15 cellular contexts compared by ENCODE assay signal in genomic region chr11:17257200-17257599, GRCh38. TPM values are rescaled to one million over a fixed set of nuclear protein-coding genes. Genes with fewer than 3 reads are reported as not detected.
DNase-seq lines count a peak whose midpoint lies in the region; ATAC-seq, FAIRE-seq and TF ChIP-seq lines count a peak whose summit lies in the region.
"Had no signal": no experiment of that assay in that cellular context is flagged by ENCODE, and none has a peak within 500 bp of the region (broad histone marks: within the 10 kb centered on the region; RNA-seq: fewer than 3 reads in every experiment).

No MANE protein-coding gene starts in this region.

- H3K27me3 Mint-ChIP-seq in CD4-positive, alpha-beta T cell = no peaks in the 10 kb centered on the region
- peaks cover 9% of the 10 kb centered on the region for H3K27me3 Mint-ChIP-seq in activated CD4-positive, alpha-beta T cell treated with anti-CD3 and anti-CD28 coated beads, Interleukin-2, amount 10 ng/mL, durations not matched to agents 7 days and 5 days

- peak overlapping the region; percentile 79 for H3K18ac ChIP-seq in IMR-90 (ENCODE audit: low read depth, low read length)

- H3K27me3 ChIP-seq in CD4-positive, alpha-beta T cell (ENCODE audit: control insufficient read depth, insufficient read depth, low read length) = no peaks in the 10 kb centered on the region
- no peaks in the 10 kb centered on the region for H3K27me3 ChIP-seq in IMR-90 (ENCODE audit: control insufficient read depth, insufficient read depth, low read length)
- no peaks in the 10 kb centered on the region for H3K27me3 ChIP-seq in K562 (ENCODE audit: control insufficient read depth in 2 of 2, insufficient read depth in 2 of 2, low read length in 2 of 2)
- no peaks in the 10 kb centered on the region for H3K27me3 ChIP-seq in keratinocyte (ENCODE audit: control insufficient read depth, extremely low read depth, insufficient read depth, low read length)

- H3K4ac ChIP-seq in IMR-90 (ENCODE audit: low read depth, low read length) = peak overlapping the region; percentile 85

- H3K9me1 ChIP-seq in IMR-90 (ENCODE audit: insufficient read depth, low read length) = 0 out of 2 replicates have a peak, but pooled peaks cover 2% of the 10 kb centered on the region
- H3K9me1 ChIP-seq in K562 (ENCODE audit: control insufficient read depth, insufficient read depth, low read length) = no peaks in the 10 kb centered on the region
- H3K9me1 ChIP-seq in keratinocyte (ENCODE audit: control insufficient read depth, extremely low read depth, insufficient read depth, low read length) = no peaks in the 10 kb centered on the region

- H3K27ac Mint-ChIP-seq in CD4-positive, alpha-beta T cell = no peak overlapping the region
- H3K27ac Mint-ChIP-seq in activated CD4-positive, alpha-beta T cell treated with anti-CD3 and anti-CD28 coated beads, Interleukin-2, amount 10 ng/mL, durations not matched to agents 7 days and 5 days = no peak overlapping the region

- H2BK20ac ChIP-seq in IMR-90 (ENCODE audit: low read depth, low read length) = peak overlapping the region; percentile 41

- H3K4me2 ChIP-seq in IMR-90 (ENCODE audit: low read depth, low read length) (peak overlapping the region; percentile 39), K562 (ENCODE audit: insufficient read depth, low read length) (no peak overlapping the region), keratinocyte (ENCODE audit: control insufficient read depth, extremely low read depth, insufficient read depth, low read depth, low read length) (peak overlapping the region; percentile 27)

- POLR2A ChIA-PET in CD4-positive, alpha-beta T cell (lab: Charles Lee) = interaction anchor here (2.4 kb wide), 1 partner anchor 20 kb away, joined by 10 read pairs; the partner anchor contains the start of gene NUCB2
- POLR2A ChIA-PET in IMR-90 (lab: Charles Lee; ENCODE audit: unreplicated experiment) (interaction anchor here (0.6 kb wide), 1 partner anchor 10 kb away, joined by 3 read pairs; no protein-coding TSS in a partner anchor), K562 (lab: Yijun Ruan, JAX) (interaction anchor here (1.1 to 1.9 kb wide), 2 partner anchors 15 to 16 kb away, joined by 3 to 6 read pairs; no protein-coding TSS in a partner anchor)
- POLR2A ChIA-PET in activated CD4-positive, alpha-beta T cell treated with anti-CD3 and anti-CD28 coated beads, Interleukin-2, amount 10 ng/mL, durations not matched to agents 7 days and 5 days (lab: Charles Lee) = no interaction called here

- H2AK9ac ChIP-seq in IMR-90 (replicated peaks; ENCODE audit: low read depth, low read length, poor library complexity) = no peak overlapping the region

- BruUV-seq in IMR-90 (replicated peaks; lab: Mats Ljungman, UMichigan) (no TSS peak), K562 (replicated peaks; lab: Mats Ljungman, UMichigan) (no TSS peak)

- H3K9me3 ChIP-seq in CD4-positive, alpha-beta T cell (ENCODE audit: control insufficient read depth, low read length) = no peaks in the 10 kb centered on the region
- H3K9me3 ChIP-seq in IMR-90 (ENCODE audit: control insufficient read depth, insufficient read depth, low read length) = no peaks in the 10 kb centered on the region
- H3K9me3 ChIP-seq in K562 (replicated peaks; ENCODE audit: control insufficient read depth, insufficient read depth, low read depth, low read length) = no peaks in the 10 kb centered on the region
- no peaks in the 10 kb centered on the region for H3K9me3 ChIP-seq in keratinocyte (ENCODE audit: control insufficient read depth, low read depth, low read length)

- H3K4me1 Mint-ChIP-seq in CD4-positive, alpha-beta T cell (ENCODE audit: low read depth) = no peaks in the 10 kb centered on the region
- peaks cover 11% of the 10 kb centered on the region for H3K4me1 Mint-ChIP-seq in activated CD4-positive, alpha-beta T cell treated with anti-CD3 and anti-CD28 coated beads, Interleukin-2, amount 10 ng/mL, durations not matched to agents 7 days and 5 days

- H3K9me3 Mint-ChIP-seq in CD4-positive, alpha-beta T cell = no peaks in the 10 kb centered on the region
- no peaks in the 10 kb centered on the region for H3K9me3 Mint-ChIP-seq in activated CD4-positive, alpha-beta T cell treated with anti-CD3 and anti-CD28 coated beads, Interleukin-2, amount 10 ng/mL, durations not matched to agents 7 days and 5 days
- H3K9me3 Mint-ChIP-seq: CD8-positive, alpha-beta memory T cell; naive thymus-derived CD4-positive, alpha-beta T cell had no signal

- H3K23ac ChIP-seq in IMR-90 (ENCODE audit: low read depth, low read length) = peak overlapping the region; percentile 10; the same call in 1 of the 2 replicates

- TF ChIP-seq EP300 in K562 (IDR thresholded peaks at IDR 0.05; ENCODE audit: low read length) = no peak

- TF ChIP-seq POLR2A in IMR-90 (IDR thresholded peaks at IDR 0.05; ENCODE audit: low read depth, low read length) (no peak), K562 (conservative IDR thresholded peaks at IDR 0.05) (no peak)

- peak overlapping the region; percentile 8; the same call in 1 of the 2 replicates for H3K14ac ChIP-seq in IMR-90 (replicated peaks; ENCODE audit: low read depth, low read length)

- H4K91ac ChIP-seq in IMR-90 (ENCODE audit: insufficient read depth, low read depth, low read length) = peak overlapping the region; percentile 90

- no peaks in the 10 kb centered on the region for H3K36me3 ChIP-seq in IMR-90 (ENCODE audit: control insufficient read depth, insufficient read depth, low read length)
- H3K36me3 ChIP-seq in K562 (ENCODE audit: control insufficient read depth, insufficient read depth, low read length) = no peaks in the 10 kb centered on the region
- no peaks in the 10 kb centered on the region for H3K36me3 ChIP-seq in keratinocyte (ENCODE audit: control insufficient read depth in 2 of 2, extremely low read depth in 1 of 2, insufficient read depth in 2 of 2, low read length in 2 of 2)

- peak overlapping the region; percentile 65; the same call in 2 of the 3 replicates for H2BK15ac ChIP-seq in IMR-90 (ENCODE audit: low read depth, low read length)

- no peaks in the 10 kb centered on the region for H3K36me3 Mint-ChIP-seq in CD4-positive, alpha-beta T cell (ENCODE audit: low read depth)
- H3K36me3 Mint-ChIP-seq in activated CD4-positive, alpha-beta T cell treated with anti-CD3 and anti-CD28 coated beads, Interleukin-2, amount 10 ng/mL, durations not matched to agents 7 days and 5 days (ENCODE audit: low read depth) = no peaks in the 10 kb centered on the region
- H3K36me3 Mint-ChIP-seq: CD8-positive, alpha-beta memory T cell; naive thymus-derived CD4-positive, alpha-beta T cell had no signal

- H4K8ac ChIP-seq in IMR-90 (ENCODE audit: low read depth in 2 of 2, low read length in 2 of 2) = peak overlapping the region; percentile 74 to 82

- peak overlapping the region; percentile 95 for H2BK5ac ChIP-seq in IMR-90 (ENCODE audit: low read depth, low read length, poor library complexity, severe bottlenecking)

- no peaks in the 10 kb centered on the region for H3K79me2 ChIP-seq in K562 (ENCODE audit: control insufficient read depth, insufficient read depth, low read length)
- no peaks in the 10 kb centered on the region for H3K79me2 ChIP-seq in keratinocyte (ENCODE audit: control insufficient read depth, insufficient read depth, low read length)

- H3K9ac ChIP-seq in IMR-90 (ENCODE audit: low read depth, low read length) (peak overlapping the region; percentile 43), K562 (ENCODE audit: insufficient read depth in 1 of 2, low read depth in 2 of 2, low read length in 2 of 2) (no peak overlapping the region), keratinocyte (ENCODE audit: control insufficient read depth, extremely low read depth, insufficient read depth, low read length) (peak overlapping the region; percentile 13)

- TF ChIP-seq CTCF in CD4-positive, alpha-beta T cell (IDR thresholded peaks at IDR 0.05) = no peak
- TF ChIP-seq CTCF in IMR-90 (conservative IDR thresholded peaks at IDR 0.05; ENCODE audit: low read depth, low read length) = no peak
- no peak for TF ChIP-seq CTCF in K562 (IDR thresholded peaks at IDR 0.05 in 2 of 3, conservative IDR thresholded peaks at IDR 0.05 in 1 of 3; ENCODE audit: insufficient read depth in 2 of 3, low read depth in 1 of 3, low read length in 3 of 3)
- TF ChIP-seq CTCF in keratinocyte (optimal IDR thresholded peaks at IDR 0.05 in 1 of 3, IDR thresholded peaks at IDR 0.05 in 1 of 3, conservative IDR thresholded peaks at IDR 0.05 in 1 of 3; ENCODE audit: extremely low read depth in 1 of 3, insufficient read depth in 2 of 3, low read length in 3 of 3) = no peak

- peak overlapping the region; percentile 88 for H2AK5ac ChIP-seq in IMR-90 (ENCODE audit: low read depth, low read length)

- H2BK120ac ChIP-seq in IMR-90 (ENCODE audit: low read depth, low read length) = peak overlapping the region; percentile 81

- no peak for DNase-seq in CD4-positive, alpha-beta T cell
- DNase-seq in IMR-90 (peak; percentile 78), K562 (ENCODE audit: extremely low read depth in 1 of 4, low spot score in 3 of 4) (peak in 2 of 4 experiments; percentile 18 to 36), keratinocyte (ENCODE audit: low read depth, low spot score) (no peak), DMS114 treated with DMSO at 0.1 percent for 48 hours (lab: John Stamatoyannopoulos, UW; ENCODE audit: unreplicated experiment) (no peak), DMS153 treated with DMSO at 0.1 percent for 48 hours (lab: John Stamatoyannopoulos, UW; ENCODE audit: unreplicated experiment) (no peak)
- no peak for DNase-seq in activated CD4-positive, alpha-beta T cell treated with anti-CD3 and anti-CD28 coated beads, Interleukin-2, amount 10 ng/mL, durations not matched to agents 7 days and 5 days
- DNase-seq: activated naive CD4-positive, alpha-beta T cell treated with anti-CD3 and anti-CD28 coated beads, Interleukin-2, amount 50 U/mL, for 16 hours; CD8-positive, alpha-beta memory T cell; naive thymus-derived CD4-positive, alpha-beta T cell; right cardiac atrium; RPMI8226; T-helper 9 cell had no signal

- no peak overlapping the region for H3K4me3 Mint-ChIP-seq in CD4-positive, alpha-beta T cell
- H3K4me3 Mint-ChIP-seq in activated CD4-positive, alpha-beta T cell treated with anti-CD3 and anti-CD28 coated beads, Interleukin-2, amount 10 ng/mL, durations not matched to agents 7 days and 5 days = no peak overlapping the region

- WGBS in IMR-90 (ENCODE audit: extremely low coverage in 2 of 2, insufficient read length in 1 of 2), 2 experiments = no CpG with 5 or more reads among the region's 1 CpG
- WGBS in K562 (ENCODE audit: insufficient coverage, low coverage, missing lambda C conversion rate) = 29% methylated on average over 1 of the region's 1 CpG

- intact Hi-C loops in CD4-positive, alpha-beta T cell (cut with DNase I, micrococcal nuclease) = no loop called here
- intact Hi-C loops in IMR-90 (cut with micrococcal nuclease) = no loop called here
- intact Hi-C loops in K562 (cut with micrococcal nuclease) = no loop called here

- no peaks in the 10 kb centered on the region for H3K79me1 ChIP-seq in IMR-90 (ENCODE audit: low read depth in 1 of 2, low read length in 2 of 2)

- CTCF ChIA-PET in CD4-positive, alpha-beta T cell (lab: Charles Lee) = no interaction called here
- CTCF ChIA-PET in IMR-90 (lab: Yijun Ruan, JAX) = interaction anchor here (1.0 kb wide), 1 partner anchor 18 kb away, joined by 3 read pairs; no protein-coding TSS in a partner anchor
- CTCF ChIA-PET in K562 (lab: Yijun Ruan, JAX; ENCODE audit: low intra/inter-chr PET ratio) = no interaction called here
- CTCF ChIA-PET in activated CD4-positive, alpha-beta T cell treated with anti-CD3 and anti-CD28 coated beads, Interleukin-2, amount 10 ng/mL, durations not matched to agents 7 days and 5 days (lab: Charles Lee) = interaction anchor here (0.6 to 1.7 kb wide), 2 partner anchors 21 to 23 kb away, joined by 3 read pairs; no protein-coding TSS in a partner anchor

- dilution Hi-C loops in IMR-90 (cut with HindIII; ENCODE audit: low sequenced_read_pairs, unreplicated experiment) = no loop called here
- dilution Hi-C loops in keratinocyte (cut with MboI; ENCODE audit: extremely low pct_ligation_motif_present, low sequenced_read_pairs) = no loop called here

- H2AFZ ChIP-seq in IMR-90 (replicated peaks; ENCODE audit: low read length, poor library complexity) = peak overlapping the region; percentile 73
- H2AFZ ChIP-seq in K562 (ENCODE audit: low read depth, low read length) = peak overlapping the region; percentile 56
- H2AFZ ChIP-seq in keratinocyte (ENCODE audit: control insufficient read depth, low read length) = peak overlapping the region; percentile 53

- no peak for TF ChIP-seq RAD21 in IMR-90 (IDR thresholded peaks at IDR 0.05; ENCODE audit: low read length)
- TF ChIP-seq RAD21 in K562 (CRISPR knock-in tag; conservative IDR thresholded peaks at IDR 0.05 in 1 of 2, IDR thresholded peaks at IDR 0.05 in 1 of 2) = no peak

- H4K20me1 ChIP-seq in IMR-90 (ENCODE audit: insufficient read depth, low read length) = no peaks in the 10 kb centered on the region
- no peaks in the 10 kb centered on the region for H4K20me1 ChIP-seq in K562 (replicated peaks; ENCODE audit: control insufficient read depth, insufficient read depth, low read length)
- no peaks in the 10 kb centered on the region for H4K20me1 ChIP-seq in keratinocyte (ENCODE audit: control insufficient read depth, extremely low read depth, insufficient read depth, low read length)

- 0 out of 2 replicates have a peak overlapping the region, but pooled peaks have one; percentile 27 for H3K56ac ChIP-seq in IMR-90 (ENCODE audit: extremely low read depth, insufficient read depth, low read length)

- H3K4me1 ChIP-seq in IMR-90 (ENCODE audit: control insufficient read depth, insufficient read depth, low read length) (peaks cover 10% of the 10 kb centered on the region), K562 (replicated peaks in 1 of 2; ENCODE audit: control insufficient read depth in 2 of 2, insufficient read depth in 2 of 2, low read length in 2 of 2) (peaks cover 8 to 16% of the 10 kb centered on the region in 2 experiments), keratinocyte (ENCODE audit: control insufficient read depth, extremely low read depth, insufficient read depth, low read length) (peaks cover 22% of the 10 kb centered on the region)

- FAIRE-seq in K562 (lab: Jason Lieb, UNC) = no peak
- peak; percentile 59 for FAIRE-seq in keratinocyte (lab: Jason Lieb, UNC)
- FAIRE-seq: colon had no signal

- H3K4me3 ChIP-seq in IMR-90 (ENCODE audit: insufficient read depth, low read depth, low read length) (no peak overlapping the region), K562 (no peak overlapping the region), keratinocyte (ENCODE audit: control insufficient read depth in 2 of 3, extremely low read depth in 1 of 3, insufficient read depth in 2 of 3, low read depth in 1 of 3, low read length in 3 of 3) (no peak overlapping the region)

- in situ Hi-C loops in IMR-90 (cut with MboI; ENCODE audit: low sequenced_read_pairs) (no loop called here), K562 (cut with MboI) (no loop called here)

- peak overlapping the region; percentile 58 for H4K5ac ChIP-seq in IMR-90 (ENCODE audit: low read depth, low read length)

- ATAC-seq in CD4-positive, alpha-beta T cell (ENCODE audit: poor library complexity) = peak; percentile 43
- peak; percentile 35 for ATAC-seq in IMR-90 (ENCODE audit: low read depth)
- ATAC-seq in K562 = peak; percentile 26
- no peak for ATAC-seq in GM18517 (IDR thresholded peaks at IDR 0.05; ENCODE audit: unreplicated experiment)
- ATAC-seq: naive thymus-derived CD4-positive, alpha-beta T cell; right cardiac atrium had no signal

- H3K27ac ChIP-seq in CD4-positive, alpha-beta T cell (ENCODE audit: low read depth, low read length) = no peak overlapping the region
- H3K27ac ChIP-seq in IMR-90 (ENCODE audit: insufficient read depth, low read length) (peak overlapping the region; percentile 97), K562 (ENCODE audit: extremely low read depth, low read depth, low read length) (no peak overlapping the region), keratinocyte (ENCODE audit: control insufficient read depth, insufficient read depth, low read length) (peak overlapping the region; percentile 81)

RNA-seq across cellular contexts. Expression of gene NUCB2, which starts 19.3 kb away (rescaled TPM):
- total RNA-seq in CD4-positive, alpha-beta T cell = 10 to 100 TPM; 65.2 to 73.0 TPM
- total RNA-seq in IMR-90 (2012; rRNA removed) (52.7 and 83.0 TPM in 2 replicates), K562 (2014; rRNA removed) (47.0 and 54.0 TPM in 2 replicates), K562 (2014; rRNA removed; fragmentation: Illumina TruSeq; extraction: Trizol) (67.3 and 81.6 TPM in 2 replicates), K562 (2015; rRNA removed; fragmentation: Illumina TruSeq; extraction: Trizol) (97.3 and 108 TPM in 2 replicates), K562 (2021) (55.6 and 62.0 TPM in 2 replicates)
- polyA plus RNA-seq in IMR-90 (2012; rRNA removed) (54.9 and 55.4 TPM in 2 replicates), K562 (2011; rRNA removed) (72.7 and 92.4 TPM in 2 replicates), K562 (2014; fragmentation: Illumina TruSeq; extraction: Trizol) (66.1 and 84.6 TPM in 2 replicates), K562 (2014; fragmentation: Nextera tagmentation; extraction: Ambion mirVana) (10 to 100 TPM; 89.0 to 95.5 TPM), K562 (2014; rRNA removed) (65.8 and 74.1 TPM in 2 replicates), keratinocyte (23.2 to 44.2 TPM (median 39.0 TPM) in 3 replicates)
- polyA plus RNA-seq in IMR-90 (2012; cell fraction: cytosol; rRNA removed) = 12.9 and 14.7 TPM in 2 replicates
- polyA plus RNA-seq in IMR-90 (2012; cell fraction: nucleus; rRNA removed; ENCODE audit: low replicate concordance) = 2.4 and 14.4 TPM in 2 replicates
- 43.4 and 81.9 TPM in 2 replicates for total RNA-seq in K562 (2011; cell fraction: chromatin; rRNA removed; ENCODE audit: low replicate concordance)
- total RNA-seq in K562 (2011; cell fraction: nucleolus; rRNA removed) = 34.2 and 38.8 TPM in 2 replicates
- total RNA-seq in K562 (2011; cell fraction: nucleoplasm; rRNA removed) = 63.2 and 69.8 TPM in 2 replicates
- 14.4 and 28.2 TPM in 2 replicates for polyA plus RNA-seq in K562 (2011; cell fraction: cytosol; rRNA removed)
- 12.1 and 24.6 TPM in 2 replicates for polyA plus RNA-seq in K562 (2011; cell fraction: nucleus; rRNA removed)
- polyA plus RNA-seq in K562 (2012) = 82.3 and 211 TPM in 2 replicates
- polyA minus RNA-seq in K562 (2011; rRNA and poly(A)+ RNA removed) = 115 and 117 TPM in 2 replicates
- 26.1 and 26.2 TPM in 2 replicates for polyA minus RNA-seq in K562 (2011; cell fraction: cytosol; rRNA and poly(A)+ RNA removed)
- polyA minus RNA-seq in K562 (2011; cell fraction: nucleus; rRNA and poly(A)+ RNA removed) = 15.2 and 25.1 TPM in 2 replicates
- 92.4 TPM for polyA plus RNA-seq in keratinocyte (2011; ENCODE audit: low read depth)
- 22.2 and 32.6 TPM in 2 replicates for polyA plus RNA-seq in keratinocyte (2011; cell fraction: cytosol; rRNA removed)
- polyA plus RNA-seq in keratinocyte (2011; cell fraction: nucleus; rRNA removed) = 23.2 and 32.7 TPM in 2 replicates
- 23.1 and 58.6 TPM in 2 replicates for polyA plus RNA-seq in keratinocyte (2012; ENCODE audit: low replicate concordance)
- 11.5 to 36.1 TPM (median 18.2 TPM) in 3 replicates for polyA minus RNA-seq in keratinocyte
- 29.7 TPM for polyA minus RNA-seq in keratinocyte (2011; cell fraction: cytosol; rRNA and poly(A)+ RNA removed)
- 11.2 and 26.5 TPM in 2 replicates for polyA minus RNA-seq in keratinocyte (2011; cell fraction: nucleus; rRNA and poly(A)+ RNA removed)
- total RNA-seq in activated CD4-positive, alpha-beta T cell treated with anti-CD3 and anti-CD28 coated beads, Interleukin-2, amount 10 ng/mL, durations not matched to agents 7 days and 5 days = 100 to 1,000 TPM; 161 to 180 TPM

RNA-seq across cellular contexts. Expression of gene PIK3C2A, which starts 49.4 kb away (rescaled TPM):
- total RNA-seq in CD4-positive, alpha-beta T cell = 10 to 100 TPM; 39.2 to 43.0 TPM
- total RNA-seq in IMR-90 (2012; rRNA removed) = 36.6 and 56.4 TPM in 2 replicates
- polyA plus RNA-seq in IMR-90 (2012; rRNA removed) = 11.5 and 14.6 TPM in 2 replicates
- polyA plus RNA-seq in IMR-90 (2012; cell fraction: cytosol; rRNA removed) = 1.7 and 2.4 TPM in 2 replicates
- 2.3 and 20.0 TPM in 2 replicates for polyA plus RNA-seq in IMR-90 (2012; cell fraction: nucleus; rRNA removed; ENCODE audit: low replicate concordance)
- 28.0 and 175 TPM in 2 replicates for total RNA-seq in K562 (2011; cell fraction: chromatin; rRNA removed; ENCODE audit: low replicate concordance)
- total RNA-seq in K562 (2011; cell fraction: nucleolus; rRNA removed) = 9.2 and 13.8 TPM in 2 replicates
- total RNA-seq in K562 (2011; cell fraction: nucleoplasm; rRNA removed) = 26.8 and 30.8 TPM in 2 replicates
- 10.7 and 11.1 TPM in 2 replicates for total RNA-seq in K562 (2014; rRNA removed)
- total RNA-seq in K562 (2014; rRNA removed; fragmentation: Illumina TruSeq; extraction: Trizol) = 23.7 and 29.9 TPM in 2 replicates
- 22.8 and 23.6 TPM in 2 replicates for total RNA-seq in K562 (2015; rRNA removed; fragmentation: Illumina TruSeq; extraction: Trizol)
- total RNA-seq in K562 (2021) = 19.0 and 19.6 TPM in 2 replicates
- polyA plus RNA-seq in K562 (2011; rRNA removed) = 24.9 and 25.2 TPM in 2 replicates
- polyA plus RNA-seq in K562 (2011; cell fraction: cytosol; rRNA removed) = 3.6 and 9.7 TPM in 2 replicates
- 9.5 and 18.1 TPM in 2 replicates for polyA plus RNA-seq in K562 (2011; cell fraction: nucleus; rRNA removed)
- 9.8 and 10.4 TPM in 2 replicates for polyA plus RNA-seq in K562 (2012)
- polyA plus RNA-seq in K562 (2014; fragmentation: Illumina TruSeq; extraction: Trizol) = 12.5 and 15.6 TPM in 2 replicates
- 1 to 10 TPM; 3.1 to 4.1 TPM for polyA plus RNA-seq in K562 (2014; fragmentation: Nextera tagmentation; extraction: Ambion mirVana)
- polyA plus RNA-seq in K562 (2014; rRNA removed) = 8.0 and 8.1 TPM in 2 replicates
- polyA minus RNA-seq in K562 (2011; rRNA and poly(A)+ RNA removed) = 61.7 and 92.1 TPM in 2 replicates
- 12.8 and 14.2 TPM in 2 replicates for polyA minus RNA-seq in K562 (2011; cell fraction: cytosol; rRNA and poly(A)+ RNA removed)
- 19.3 and 38.9 TPM in 2 replicates for polyA minus RNA-seq in K562 (2011; cell fraction: nucleus; rRNA and poly(A)+ RNA removed)
- polyA plus RNA-seq in keratinocyte = 27.9 to 44.7 TPM (median 33.2 TPM) in 3 replicates
- polyA plus RNA-seq in keratinocyte (2011; ENCODE audit: low read depth) = 35.0 TPM
- 17.7 and 41.7 TPM in 2 replicates for polyA plus RNA-seq in keratinocyte (2011; cell fraction: cytosol; rRNA removed)
- polyA plus RNA-seq in keratinocyte (2011; cell fraction: nucleus; rRNA removed) = 42.7 and 54.8 TPM in 2 replicates
- 15.0 and 26.8 TPM in 2 replicates for polyA plus RNA-seq in keratinocyte (2012; ENCODE audit: low replicate concordance)
- polyA minus RNA-seq in keratinocyte = 6.4 to 82.6 TPM (median 32.4 TPM) in 3 replicates
- polyA minus RNA-seq in keratinocyte (2011; cell fraction: cytosol; rRNA and poly(A)+ RNA removed) = 34.0 TPM
- polyA minus RNA-seq in keratinocyte (2011; cell fraction: nucleus; rRNA and poly(A)+ RNA removed) = 38.8 and 84.4 TPM in 2 replicates
- total RNA-seq in activated CD4-positive, alpha-beta T cell treated with anti-CD3 and anti-CD28 coated beads, Interleukin-2, amount 10 ng/mL, durations not matched to agents 7 days and 5 days = 10 to 100 TPM; 19.8 to 24.4 TPM

Comparison
In these comparisons a context has a peak if more than half of its experiments do, and no peak if none do; other contexts are left out.
1. H3K27ac ChIP-seq: peak in IMR-90 (single experiment) and keratinocyte (single experiment); none in CD4-positive, alpha-beta T cell (single experiment) and K562 (single experiment).
2. H3K9ac ChIP-seq: peak in IMR-90 (single experiment) and keratinocyte (single experiment); none in K562 (0 of 2).
3. CTCF ChIA-PET loops: an anchor here in IMR-90 (1.0 kb wide) and activated CD4-positive, alpha-beta T cell treated with anti-CD3 and anti-CD28 coated beads, Interleukin-2, amount 10 ng/mL, durations not matched to agents 7 days and 5 days (0.6 to 1.7 kb wide); none called in CD4-positive, alpha-beta T cell and K562.
4. Peak in every context shown above with its lines, with median percentiles within 50 percentile points of each other: H2AFZ ChIP-seq.